Comparison of ENCODE assay signal across 8 cellular contexts in the genomic region with DNA sequence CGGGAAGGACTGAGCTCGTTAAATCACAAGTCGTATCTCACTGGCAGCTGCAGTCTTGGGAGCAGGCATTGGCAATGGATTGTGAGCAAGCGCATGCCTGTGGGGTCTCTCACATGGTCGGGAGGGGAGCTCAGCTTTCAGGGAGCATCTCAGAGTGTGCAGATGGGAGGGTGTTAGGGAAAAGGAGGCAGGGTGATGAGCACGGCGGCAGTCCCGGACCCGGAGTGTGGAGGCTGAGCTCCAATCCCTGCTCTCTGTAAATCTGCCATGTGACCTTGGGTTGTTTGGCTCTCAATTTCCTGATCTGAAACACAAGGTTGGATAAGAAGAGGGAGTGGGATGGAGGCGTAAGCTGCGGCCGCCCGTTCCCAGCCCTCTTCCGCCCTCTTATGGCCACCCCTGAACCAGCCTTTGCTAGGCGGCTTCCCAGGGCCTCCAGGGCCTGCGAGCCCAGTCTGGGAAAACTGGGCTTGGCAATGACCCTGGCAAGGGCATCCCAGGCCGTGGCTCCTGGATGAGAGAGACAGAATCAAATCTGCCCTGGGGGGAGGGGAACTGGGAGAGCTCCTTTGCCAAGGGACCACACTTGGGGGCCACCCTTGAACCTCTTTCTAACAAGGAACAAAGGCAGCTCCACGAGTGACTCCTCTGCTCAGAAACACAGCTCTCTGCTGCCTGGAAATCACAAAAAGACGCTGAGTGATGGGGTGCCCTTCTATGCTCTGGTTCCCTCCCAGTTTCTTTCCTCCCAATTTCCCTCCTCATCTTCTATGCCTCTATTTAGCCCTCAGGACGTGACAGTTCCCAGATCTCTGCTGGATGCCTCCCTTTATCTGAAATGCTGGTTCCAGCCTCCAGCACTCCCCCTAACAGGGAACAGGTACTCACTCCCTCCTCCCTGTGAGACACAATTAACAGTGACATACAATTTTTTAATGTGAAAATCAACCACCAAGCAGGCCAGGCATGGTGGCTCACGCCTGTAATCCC. TPM values are rescaled to one million over a fixed set of nuclear protein-coding genes. Genes with fewer than 3 reads are reported as not detected.
DNase-seq lines count a peak whose midpoint lies in the region; ATAC-seq and TF ChIP-seq lines count a peak whose summit lies in the region.

No MANE protein-coding gene starts in this region.

- peak; percentile 93 for TF ChIP-seq CTCF in endodermal cell (conservative IDR thresholded peaks at IDR 0.05)
- peak; percentile 81 for TF ChIP-seq CTCF in lower lobe of right lung (IDR thresholded peaks at IDR 0.05)

- intact Hi-C loops in lower lobe of right lung (cut with DNase I): no loop called here
- intact Hi-C loops in activated T-helper 1 cell treated with anti-CD3 and anti-CD28 coated beads, Interleukin-12 subunit alpha, Interleukin-12 subunit beta, Interleukin-2, Interleukin-4 antibody, amounts not matched to agents 30 ng/mL and 10 ng/mL and 1 ng/mL, durations not matched to agents 14 hours and 24 hours and 36 hours (cut with micrococcal nuclease): loop anchor here (1.0 kb wide), 2 partner anchors 139 to 395 kb away; no protein-coding TSS in a partner anchor

- H3K27ac ChIP-seq in endodermal cell (ENCODE audit: low read depth, low read length) (no peak overlapping the region), lower lobe of right lung (no peak overlapping the region)

- H3K27ac Mint-ChIP-seq in endodermal cell: no peak overlapping the region
- no peak overlapping the region for H3K27ac Mint-ChIP-seq in activated T-helper 1 cell treated with anti-CD3 and anti-CD28 coated beads, Interleukin-12 subunit alpha, Interleukin-12 subunit beta, Interleukin-2, Interleukin-4 antibody, amounts not matched to agents 30 ng/mL and 10 ng/mL and 1 ng/mL, durations not matched to agents 14 hours and 24 hours and 36 hours

- DNase-seq in EH (ENCODE audit: low read depth) (peak; percentile 87), SHP77 treated with DMSO at 0.1 percent for 48 hours (lab: John Stamatoyannopoulos, UW) (peak; percentile 69), endodermal cell (peak; percentile 95), lower lobe of right lung (peak; percentile 71), stromal cell of bone marrow (ENCODE audit: low read depth) (peak; percentile 48)
- no peak for DNase-seq in activated T-helper 1 cell treated with anti-CD3 and anti-CD28 coated beads, Interleukin-12 subunit alpha, Interleukin-12 subunit beta, Interleukin-2, Interleukin-4 antibody, amounts not matched to agents 30 ng/mL and 10 ng/mL and 1 ng/mL, durations not matched to agents 14 hours and 24 hours and 36 hours (ENCODE audit: low spot score)

- no peaks in the 10 kb centered on the region for H3K36me3 Mint-ChIP-seq in endodermal cell (ENCODE audit: low read depth)
- no peaks in the 10 kb centered on the region for H3K36me3 Mint-ChIP-seq in activated T-helper 1 cell treated with anti-CD3 and anti-CD28 coated beads, Interleukin-12 subunit alpha, Interleukin-12 subunit beta, Interleukin-2, Interleukin-4 antibody, amounts not matched to agents 30 ng/mL and 10 ng/mL and 1 ng/mL, durations not matched to agents 14 hours and 24 hours and 36 hours (ENCODE audit: low read depth)

- no peaks in the 10 kb centered on the region for H3K9me3 Mint-ChIP-seq in endodermal cell
- H3K9me3 Mint-ChIP-seq in activated T-helper 1 cell treated with anti-CD3 and anti-CD28 coated beads, Interleukin-12 subunit alpha, Interleukin-12 subunit beta, Interleukin-2, Interleukin-4 antibody, amounts not matched to agents 30 ng/mL and 10 ng/mL and 1 ng/mL, durations not matched to agents 14 hours and 24 hours and 36 hours: no peaks in the 10 kb centered on the region

- H3K4me3 ChIP-seq in endodermal cell (ENCODE audit: low read length): peak overlapping the region; percentile 70
- H3K4me3 ChIP-seq in lower lobe of right lung: peak overlapping the region; percentile 26

- WGBS in endodermal cell (ENCODE audit: insufficient coverage in 1 of 2, insufficient read length in 1 of 2), 2 experiments: 30 to 35% methylated on average over 14 to 21 of the region's 21 CpGs

- peak overlapping the region; percentile 47 for H3K4me3 Mint-ChIP-seq in endodermal cell
- no peak overlapping the region for H3K4me3 Mint-ChIP-seq in activated T-helper 1 cell treated with anti-CD3 and anti-CD28 coated beads, Interleukin-12 subunit alpha, Interleukin-12 subunit beta, Interleukin-2, Interleukin-4 antibody, amounts not matched to agents 30 ng/mL and 10 ng/mL and 1 ng/mL, durations not matched to agents 14 hours and 24 hours and 36 hours

- no peaks in the 10 kb centered on the region for H3K27me3 ChIP-seq in endodermal cell (ENCODE audit: control insufficient read depth, insufficient read depth, low read length, poor library complexity, severe bottlenecking)
- H3K27me3 ChIP-seq in lower lobe of right lung (ENCODE audit: low read depth): no peaks in the 10 kb centered on the region

- H3K27me3 Mint-ChIP-seq in endodermal cell (ENCODE audit: insufficient read depth): no peaks in the 10 kb centered on the region
- H3K27me3 Mint-ChIP-seq in activated T-helper 1 cell treated with anti-CD3 and anti-CD28 coated beads, Interleukin-12 subunit alpha, Interleukin-12 subunit beta, Interleukin-2, Interleukin-4 antibody, amounts not matched to agents 30 ng/mL and 10 ng/mL and 1 ng/mL, durations not matched to agents 14 hours and 24 hours and 36 hours (ENCODE audit: insufficient read depth): peaks cover 17% of the 10 kb centered on the region

- TF ChIP-seq RAD21 in Ishikawa (IDR thresholded peaks at IDR 0.05; ENCODE audit: low read depth): peak; percentile 100

- H3K36me3 ChIP-seq in endodermal cell (ENCODE audit: control insufficient read depth, insufficient read depth, low read length) (no peaks in the 10 kb centered on the region), lower lobe of right lung (no peaks in the 10 kb centered on the region)

- no peaks in the 10 kb centered on the region for H3K4me1 ChIP-seq in endodermal cell (ENCODE audit: control insufficient read depth, insufficient read depth, low read length)
- H3K4me1 ChIP-seq in lower lobe of right lung: peaks cover 12% of the 10 kb centered on the region

- no peaks in the 10 kb centered on the region for H3K9me3 ChIP-seq in endodermal cell (ENCODE audit: control insufficient read depth, low read length)
- H3K9me3 ChIP-seq in lower lobe of right lung: no peaks in the 10 kb centered on the region

- H3K9ac ChIP-seq in endodermal cell (ENCODE audit: extremely low read depth, low read length, poor library complexity, severe bottlenecking): no peak overlapping the region

- peak; percentile 27; the same call in 1 of the 2 replicates for TF ChIP-seq EP300 in Ishikawa (IDR thresholded peaks at IDR 0.05; ENCODE audit: borderline replicate concordance)

- ATAC-seq in lower lobe of right lung: peak; percentile 91 to 95
- no peak for ATAC-seq in GM19023 (IDR thresholded peaks at IDR 0.05; ENCODE audit: unreplicated experiment)

- peaks cover 13% of the 10 kb centered on the region for H3K4me1 Mint-ChIP-seq in endodermal cell
- H3K4me1 Mint-ChIP-seq in activated T-helper 1 cell treated with anti-CD3 and anti-CD28 coated beads, Interleukin-12 subunit alpha, Interleukin-12 subunit beta, Interleukin-2, Interleukin-4 antibody, amounts not matched to agents 30 ng/mL and 10 ng/mL and 1 ng/mL, durations not matched to agents 14 hours and 24 hours and 36 hours (ENCODE audit: low read depth): no peaks in the 10 kb centered on the region

TF ChIP-seq in Ishikawa, 13 proteins besides CTCF, POLR2A, EP300 and RAD21 (continues in another document):
- TF ChIP-seq, protein P1, sequence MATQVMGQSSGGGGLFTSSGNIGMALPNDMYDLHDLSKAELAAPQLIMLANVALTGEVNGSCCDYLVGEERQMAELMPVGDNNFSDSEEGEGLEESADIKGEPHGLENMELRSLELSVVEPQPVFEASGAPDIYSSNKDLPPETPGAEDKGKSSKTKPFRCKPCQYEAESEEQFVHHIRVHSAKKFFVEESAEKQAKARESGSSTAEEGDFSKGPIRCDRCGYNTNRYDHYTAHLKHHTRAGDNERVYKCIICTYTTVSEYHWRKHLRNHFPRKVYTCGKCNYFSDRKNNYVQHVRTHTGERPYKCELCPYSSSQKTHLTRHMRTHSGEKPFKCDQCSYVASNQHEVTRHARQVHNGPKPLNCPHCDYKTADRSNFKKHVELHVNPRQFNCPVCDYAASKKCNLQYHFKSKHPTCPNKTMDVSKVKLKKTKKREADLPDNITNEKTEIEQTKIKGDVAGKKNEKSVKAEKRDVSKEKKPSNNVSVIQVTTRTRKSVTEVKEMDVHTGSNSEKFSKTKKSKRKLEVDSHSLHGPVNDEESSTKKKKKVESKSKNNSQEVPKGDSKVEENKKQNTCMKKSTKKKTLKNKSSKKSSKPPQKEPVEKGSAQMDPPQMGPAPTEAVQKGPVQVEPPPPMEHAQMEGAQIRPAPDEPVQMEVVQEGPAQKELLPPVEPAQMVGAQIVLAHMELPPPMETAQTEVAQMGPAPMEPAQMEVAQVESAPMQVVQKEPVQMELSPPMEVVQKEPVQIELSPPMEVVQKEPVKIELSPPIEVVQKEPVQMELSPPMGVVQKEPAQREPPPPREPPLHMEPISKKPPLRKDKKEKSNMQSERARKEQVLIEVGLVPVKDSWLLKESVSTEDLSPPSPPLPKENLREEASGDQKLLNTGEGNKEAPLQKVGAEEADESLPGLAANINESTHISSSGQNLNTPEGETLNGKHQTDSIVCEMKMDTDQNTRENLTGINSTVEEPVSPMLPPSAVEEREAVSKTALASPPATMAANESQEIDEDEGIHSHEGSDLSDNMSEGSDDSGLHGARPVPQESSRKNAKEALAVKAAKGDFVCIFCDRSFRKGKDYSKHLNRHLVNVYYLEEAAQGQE (IDR thresholded peaks at IDR 0.05; ENCODE audit: low read depth): no peak
- TF ChIP-seq FOXM1 (IDR thresholded peaks at IDR 0.05; ENCODE audit: borderline replicate concordance, low read depth): no peak
- no peak for TF ChIP-seq NFIC (IDR thresholded peaks at IDR 0.05)
- no peak for TF ChIP-seq CEBPB (IDR thresholded peaks at IDR 0.05)
- TF ChIP-seq, protein P2, sequence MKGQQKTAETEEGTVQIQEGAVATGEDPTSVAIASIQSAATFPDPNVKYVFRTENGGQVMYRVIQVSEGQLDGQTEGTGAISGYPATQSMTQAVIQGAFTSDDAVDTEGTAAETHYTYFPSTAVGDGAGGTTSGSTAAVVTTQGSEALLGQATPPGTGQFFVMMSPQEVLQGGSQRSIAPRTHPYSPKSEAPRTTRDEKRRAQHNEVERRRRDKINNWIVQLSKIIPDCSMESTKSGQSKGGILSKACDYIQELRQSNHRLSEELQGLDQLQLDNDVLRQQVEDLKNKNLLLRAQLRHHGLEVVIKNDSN (IDR thresholded peaks at IDR 0.05): peak; percentile 85
- no peak for TF ChIP-seq TCF12 (IDR thresholded peaks at IDR 0.05; ENCODE audit: low read depth)
- no peak for TF ChIP-seq EGR1 (IDR thresholded peaks at IDR 0.05)

RNA-seq across cellular contexts. Expression of a gene that starts 41.7 kb away (rescaled TPM):
- total RNA-seq in endodermal cell: under 1 TPM; 0.57 to 0.77 TPM
- 4.0 TPM for polyA plus RNA-seq in endodermal cell (2013, experiment 1 of 2)
- 4.2 TPM for polyA plus RNA-seq in endodermal cell (2013, experiment 2 of 2)
- total RNA-seq in lower lobe of right lung: 4.5 TPM
- total RNA-seq in activated T-helper 1 cell treated with anti-CD3 and anti-CD28 coated beads, Interleukin-12 subunit alpha, Interleukin-12 subunit beta, Interleukin-2, Interleukin-4 antibody, amounts not matched to agents 30 ng/mL and 10 ng/mL and 1 ng/mL, durations not matched to agents 14 hours and 24 hours and 36 hours: not detected in 2 replicates
